24 cellular contexts compared by ENCODE assay signal in genomic region chr14:93884950-93885349, GRCh38. TPM values are rescaled to one million over a fixed set of nuclear protein-coding genes. Genes with fewer than 3 reads are reported as not detected.
A peak's percentile ranks its signal among the peaks of the same experiment; 100 is the strongest.
DNase-seq lines count a peak whose midpoint lies in the region; ATAC-seq, FAIRE-seq and TF ChIP-seq lines count a peak whose summit lies in the region.
"Had no signal": no experiment of that assay in that cellular context is flagged by ENCODE, and none has a peak within 500 bp of the region (broad histone marks: within the 10 kb centered on the region; RNA-seq: fewer than 3 reads in every experiment).

No MANE protein-coding gene starts in this region.

- H4K5ac ChIP-seq in IMR-90 (ENCODE audit: low read depth, low read length) = no peak overlapping the region
- H4K5ac ChIP-seq in H1 (ENCODE audit: insufficient read length, low read depth, low read length) = no peak overlapping the region

- no peak overlapping the region for H3K27ac ChIP-seq in IMR-90 (ENCODE audit: insufficient read depth, low read length)
- H3K27ac ChIP-seq in H1 (ENCODE audit: low read depth, low read length) = no peak overlapping the region

- TF ChIP-seq RAD21 in IMR-90 (IDR thresholded peaks at IDR 0.05; ENCODE audit: low read length) = no peak
- TF ChIP-seq RAD21 in H1 (IDR thresholded peaks at IDR 0.05 in 1 of 2, conservative IDR thresholded peaks at IDR 0.05 in 1 of 2; ENCODE audit: low read depth in 2 of 2, low read length in 2 of 2) = no peak

- peaks cover 11% of the 10 kb centered on the region for H3K27me3 ChIP-seq in IMR-90 (ENCODE audit: control insufficient read depth, insufficient read depth, low read length)
- no peaks in the 10 kb centered on the region; a peak in 1 of 7 replicates for H3K27me3 ChIP-seq in H1 (replicated peaks in 1 of 4; ENCODE audit: control insufficient read depth in 3 of 4, extremely low read depth in 1 of 4, insufficient read depth in 3 of 4, low read length in 3 of 4)
- H3K27me3 ChIP-seq: BE2C had no signal

- CTCF ChIA-PET in activated CD8-positive, alpha-beta memory T cell treated with anti-CD3 and anti-CD28 coated beads, Interleukin-2, amount 10 ng/mL, durations not matched to agents 7 days and 5 days (lab: Charles Lee) = no interaction called here
- CTCF ChIA-PET in IMR-90 (lab: Yijun Ruan, JAX) (no interaction called here), H1 (lab: Charles Lee; ENCODE audit: partially characterized antibody) (interaction anchor here (0.9 to 2.3 kb wide), 6 partner anchors 8 to 236 kb away, joined by 3 to 13 read pairs (median 4); partner anchors contain the start of gene PRIMA1)

- H3K9me1 ChIP-seq in IMR-90 (ENCODE audit: insufficient read depth, low read length) = no peaks in the 10 kb centered on the region

- H3K4me1 Mint-ChIP-seq in activated CD8-positive, alpha-beta memory T cell treated with anti-CD3 and anti-CD28 coated beads, Interleukin-2, amount 10 ng/mL, durations not matched to agents 7 days and 5 days = peaks cover 7% of the 10 kb centered on the region

- H3K79me1 ChIP-seq in IMR-90 (ENCODE audit: low read depth in 1 of 2, low read length in 2 of 2) = no peaks in the 10 kb centered on the region
- no peaks in the 10 kb centered on the region for H3K79me1 ChIP-seq in H1 (ENCODE audit: low read depth, low read length)

- H3K4me3 ChIP-seq in IMR-90 (ENCODE audit: insufficient read depth, low read depth, low read length) (no peak overlapping the region), H1 (ENCODE audit: extremely low read depth in 1 of 4, insufficient read depth in 2 of 4, low read depth in 3 of 4, low read length in 4 of 4) (no peak overlapping the region)

- no peak for TF ChIP-seq CTCF in IMR-90 (conservative IDR thresholded peaks at IDR 0.05; ENCODE audit: low read depth, low read length)
- TF ChIP-seq CTCF in H1 (IDR thresholded peaks at IDR 0.05; ENCODE audit: control extremely low read depth in 1 of 3, insufficient read depth in 1 of 3, low read depth in 1 of 3, low read length in 3 of 3) = no peak

- peak overlapping the region; percentile 6 for H3K27ac Mint-ChIP-seq in activated CD8-positive, alpha-beta memory T cell treated with anti-CD3 and anti-CD28 coated beads, Interleukin-2, amount 10 ng/mL, durations not matched to agents 7 days and 5 days
- H3K27ac Mint-ChIP-seq: HFFc6 had no signal

- no peak overlapping the region for H3K23ac ChIP-seq in IMR-90 (ENCODE audit: low read depth, low read length)
- H3K23ac ChIP-seq in H1 (ENCODE audit: insufficient read length) = no peak overlapping the region

- in situ Hi-C loops in IMR-90 (cut with MboI; ENCODE audit: low sequenced_read_pairs) = no loop called here

- no peak overlapping the region for H4K91ac ChIP-seq in IMR-90 (ENCODE audit: insufficient read depth, low read depth, low read length)
- no peak overlapping the region for H4K91ac ChIP-seq in H1 (replicated peaks; ENCODE audit: insufficient read length, low read length)

- H3K18ac ChIP-seq in IMR-90 (ENCODE audit: low read depth, low read length) (no peak overlapping the region), H1 (ENCODE audit: extremely low read depth, low read length) (no peak overlapping the region)

- H3K4me1 ChIP-seq in IMR-90 (ENCODE audit: control insufficient read depth, insufficient read depth, low read length) = no peaks in the 10 kb centered on the region
- H3K4me1 ChIP-seq in H1 (replicated peaks in 1 of 4; ENCODE audit: control insufficient read depth in 3 of 4, insufficient read depth in 4 of 4, low read length in 3 of 4) = peaks cover 0 to 3% (median 0%) of the 10 kb centered on the region in 4 experiments; a peak in 3 of 7 replicates
- H3K4me1 ChIP-seq: BE2C had no signal

- H3K9ac ChIP-seq in IMR-90 (ENCODE audit: low read depth, low read length) = no peak overlapping the region
- no peak overlapping the region for H3K9ac ChIP-seq in H1 (replicated peaks in 1 of 4; ENCODE audit: extremely low read depth in 1 of 4, low read depth in 3 of 4, low read length in 3 of 4)

- no peak overlapping the region for H2BK15ac ChIP-seq in IMR-90 (ENCODE audit: low read depth, low read length)
- H2BK15ac ChIP-seq in H1 (ENCODE audit: low read length) = no peak overlapping the region

- dilution Hi-C loops in IMR-90 (cut with HindIII; ENCODE audit: low sequenced_read_pairs, unreplicated experiment) = no loop called here

- H3K9me3 Mint-ChIP-seq in activated CD8-positive, alpha-beta memory T cell treated with anti-CD3 and anti-CD28 coated beads, Interleukin-2, amount 10 ng/mL, durations not matched to agents 7 days and 5 days (ENCODE audit: low read depth) = peaks cover 2% of the 10 kb centered on the region

- H2BK5ac ChIP-seq in IMR-90 (ENCODE audit: low read depth, low read length, poor library complexity, severe bottlenecking) = no peak overlapping the region
- H2BK5ac ChIP-seq in H1 (ENCODE audit: low read depth, low read length) = no peak overlapping the region

- H4K20me1 ChIP-seq in IMR-90 (ENCODE audit: insufficient read depth, low read length) = no peaks in the 10 kb centered on the region
- no peaks in the 10 kb centered on the region for H4K20me1 ChIP-seq in H1 (replicated peaks in 1 of 2; ENCODE audit: control insufficient read depth in 1 of 2, insufficient read depth in 2 of 2, low read length in 2 of 2)

- TF ChIP-seq EP300 in H1 (IDR thresholded peaks at IDR 0.05; ENCODE audit: borderline replicate concordance in 1 of 2, low read depth in 2 of 2, low read length in 2 of 2) = no peak

- H2AFZ ChIP-seq in IMR-90 (replicated peaks; ENCODE audit: low read length, poor library complexity) (peak overlapping the region; percentile 32), H1 (ENCODE audit: low read length) (no peak overlapping the region)

- no peak overlapping the region for H3K56ac ChIP-seq in IMR-90 (ENCODE audit: extremely low read depth, insufficient read depth, low read length)
- H3K56ac ChIP-seq in H1 (replicated peaks; ENCODE audit: insufficient read length, low read depth, low read length) = no peak overlapping the region

- H3K79me2 ChIP-seq in H1 (ENCODE audit: control insufficient read depth in 1 of 2, insufficient read depth in 2 of 2, low read length in 2 of 2) = no peaks in the 10 kb centered on the region

- POLR2A ChIA-PET in IMR-90 (lab: Charles Lee; ENCODE audit: unreplicated experiment) = no interaction called here
- POLR2A ChIA-PET in H1 (lab: Charles Lee; ENCODE audit: partially characterized antibody) = no interaction called here

- intact Hi-C loops in IMR-90 (cut with micrococcal nuclease) = loop anchor here (5.0 kb wide), 1 partner anchor 1847 kb away; no protein-coding TSS in a partner anchor

- no peak for FAIRE-seq in H1 (lab: Jason Lieb, UNC)
- FAIRE-seq: D721Med had no signal

- no peak overlapping the region for H3K4me2 ChIP-seq in IMR-90 (ENCODE audit: low read depth, low read length)
- no peak overlapping the region for H3K4me2 ChIP-seq in H1 (ENCODE audit: insufficient read depth in 1 of 2, low read depth in 2 of 2, low read length in 2 of 2)

- no peak for DNase-seq in activated CD8-positive, alpha-beta memory T cell treated with anti-CD3 and anti-CD28 coated beads, Interleukin-2, amount 10 ng/mL, durations not matched to agents 7 days and 5 days
- DNase-seq in activated CD8-positive, alpha-beta memory T cell treated with anti-CD3 and anti-CD28 coated beads, Interleukin-2, amount 50 U/mL, for 4 hours = no peak
- DNase-seq in IMR-90 (no peak), MV-4-11 (lab: John Stamatoyannopoulos, UW) (peak; percentile 56), H1 (ENCODE audit: low read depth in 1 of 2, low spot score in 2 of 2) (no peak), Kasumi-1 (lab: John Stamatoyannopoulos, UW) (no peak)
- DNase-seq: BE2C, DMS53, GDM1, H7, HFFc6, KBM-7, NCI-H1417, NCI-H1694 treated with DMSO at 0.1 percent for 48 hours, NCI-H2081 treated with DMSO at 0.1 percent for 48 hours, NCI-H2171 treated with DMSO at 0.1 percent for 48 hours, NCI-H524 treated with DMSO at 0.1 percent for 48 hours, NCI-H82 had no signal

- H2BK120ac ChIP-seq in IMR-90 (ENCODE audit: low read depth, low read length) (no peak overlapping the region), H1 (replicated peaks; ENCODE audit: low read depth, low read length) (no peak overlapping the region)

- WGBS in IMR-90 (ENCODE audit: extremely low coverage in 2 of 2, insufficient read length in 1 of 2), 2 experiments = no CpG with 5 or more reads among the region's 1 CpG
- 86% methylated on average over 1 of the region's 1 CpG; no CpG with 5 or more reads in 1 of the 2 experiments for WGBS in H1 (ENCODE audit: extremely low coverage in 1 of 2, insufficient coverage in 1 of 2, insufficient read length in 1 of 2, insufficient replicate concordance in 2 of 2, low coverage in 1 of 2, low lambda C conversion rate in 2 of 2, missing lambda C conversion rate in 1 of 2), 2 experiments

- H2AK5ac ChIP-seq in IMR-90 (ENCODE audit: low read depth, low read length) (no peak overlapping the region), H1 (ENCODE audit: low read depth, low read length) (no peak overlapping the region)

- H3K9me3 ChIP-seq in IMR-90 (ENCODE audit: control insufficient read depth, insufficient read depth, low read length) (no peaks in the 10 kb centered on the region), H1 (ENCODE audit: insufficient read depth in 2 of 2, low read depth in 1 of 2, low read length in 1 of 2) (0 out of 4 replicates have a peak, but pooled peaks cover 0 to 4% of the 10 kb centered on the region in 2 experiments)
- H3K9me3 ChIP-seq: BE2C had no signal

- H3K36me3 ChIP-seq in IMR-90 (ENCODE audit: control insufficient read depth, insufficient read depth, low read length) (no peaks in the 10 kb centered on the region), H1 (ENCODE audit: control insufficient read depth in 2 of 4, insufficient read depth in 4 of 4, low read length in 3 of 4) (no peaks in the 10 kb centered on the region)
- H3K36me3 ChIP-seq: BE2C had no signal

- 0 out of 2 replicates have a peak, but pooled peaks cover 2% of the 10 kb centered on the region for H3K23me2 ChIP-seq in H1 (ENCODE audit: low read depth, low read length)

- no peak overlapping the region for H3K14ac ChIP-seq in IMR-90 (replicated peaks; ENCODE audit: low read depth, low read length)
- no peak overlapping the region for H3K14ac ChIP-seq in H1 (ENCODE audit: insufficient read length)

- no peak overlapping the region for H4K8ac ChIP-seq in IMR-90 (ENCODE audit: low read depth in 2 of 2, low read length in 2 of 2)
- no peak overlapping the region for H4K8ac ChIP-seq in H1 (ENCODE audit: extremely low read depth, insufficient read depth, low read length)

- ATAC-seq in activated CD8-positive, alpha-beta memory T cell treated with anti-CD3 and anti-CD28 coated beads, Interleukin-2, amount 10 ng/mL, durations not matched to agents 7 days and 5 days = no peak
- no peak for ATAC-seq in IMR-90 (ENCODE audit: low read depth)
- ATAC-seq in HG03196 (IDR thresholded peaks at IDR 0.05; ENCODE audit: unreplicated experiment) = no peak
- no peak for ATAC-seq in GM21367 (IDR thresholded peaks at IDR 0.05; ENCODE audit: unreplicated experiment)
- ATAC-seq: Right ventricle myocardium inferior had no signal

- H3K27me3 Mint-ChIP-seq in activated CD8-positive, alpha-beta memory T cell treated with anti-CD3 and anti-CD28 coated beads, Interleukin-2, amount 10 ng/mL, durations not matched to agents 7 days and 5 days = peaks cover 33% of the 10 kb centered on the region

- H3K4me3 Mint-ChIP-seq in activated CD8-positive, alpha-beta memory T cell treated with anti-CD3 and anti-CD28 coated beads, Interleukin-2, amount 10 ng/mL, durations not matched to agents 7 days and 5 days = no peak overlapping the region
- H3K4me3 Mint-ChIP-seq: HFFc6 had no signal

- no peak overlapping the region for H2BK12ac ChIP-seq in H1 (ENCODE audit: low read depth, low read length)

- TF ChIP-seq POLR2A in IMR-90 (IDR thresholded peaks at IDR 0.05; ENCODE audit: low read depth, low read length) (no peak), H1 (IDR thresholded peaks at IDR 0.05; ENCODE audit: control extremely low read depth in 1 of 2, low read depth in 2 of 2, low read length in 2 of 2) (no peak)

- BruUV-seq in IMR-90 (replicated peaks; lab: Mats Ljungman, UMichigan) = no TSS peak

- no peak overlapping the region for H2AK9ac ChIP-seq in IMR-90 (replicated peaks; ENCODE audit: low read depth, low read length, poor library complexity)

- H3K36me3 Mint-ChIP-seq in activated CD8-positive, alpha-beta memory T cell treated with anti-CD3 and anti-CD28 coated beads, Interleukin-2, amount 10 ng/mL, durations not matched to agents 7 days and 5 days = no peaks in the 10 kb centered on the region

- H2BK20ac ChIP-seq in IMR-90 (ENCODE audit: low read depth, low read length) (no peak overlapping the region), H1 (ENCODE audit: low read length) (0 out of 2 replicates have a peak overlapping the region, but pooled peaks have one; percentile 13)

- no peak overlapping the region for H3K4ac ChIP-seq in IMR-90 (ENCODE audit: low read depth, low read length)
- H3K4ac ChIP-seq in H1 (replicated peaks; ENCODE audit: insufficient read length, low read depth, low read length) = no peak overlapping the region

RNA-seq across cellular contexts. Expression of gene FAM181A, which starts 42.2 kb away (rescaled TPM):
- not detected for total RNA-seq in activated CD8-positive, alpha-beta memory T cell treated with anti-CD3 and anti-CD28 coated beads, Interleukin-2, amount 10 ng/mL, durations not matched to agents 7 days and 5 days
- total RNA-seq in IMR-90 (2012; rRNA removed) = not detected in 2 replicates
- polyA plus RNA-seq in IMR-90 (2012; rRNA removed) (not detected in 2 replicates), H1 (2011; rRNA removed) (not detected in 2 replicates)
- polyA plus RNA-seq in IMR-90 (2012; cell fraction: cytosol; rRNA removed) = not detected in 2 replicates
- not detected in 2 replicates for polyA plus RNA-seq in IMR-90 (2012; cell fraction: nucleus; rRNA removed; ENCODE audit: low replicate concordance)
- not detected in 2 replicates for total RNA-seq in H1 (2021; fragmentation: NEBNext Ultra II Directional; extraction: Animal tissue kit (Norgen Biotek cat#: 25700))
- not detected for polyA plus RNA-seq in H1 (2011; cell fraction: cytosol; rRNA removed)
- not detected for polyA plus RNA-seq in H1 (2011; cell fraction: nucleus; rRNA removed)
- not detected in 4 replicates for polyA plus RNA-seq in H1 (2012, experiment 1 of 2)
- polyA plus RNA-seq in H1 (2012, experiment 2 of 2) = not detected
- polyA plus RNA-seq in H1 (2013, experiment 1 of 2) = not detected
- not detected for polyA plus RNA-seq in H1 (2013, experiment 2 of 2)
- not detected in 2 replicates for polyA minus RNA-seq in H1 (2011; rRNA and poly(A)+ RNA removed)
- polyA minus RNA-seq in H1 (2011; cell fraction: cytosol; rRNA and poly(A)+ RNA removed) = not detected
- not detected for polyA minus RNA-seq in H1 (2011; cell fraction: nucleus; rRNA and poly(A)+ RNA removed)
- total RNA-seq: A673, H7, HFFc6, Right ventricle myocardium inferior, SK-MEL-5 had no signal
